Comparison of ENCODE assay signal across 17 cellular contexts in the genomic region with DNA sequence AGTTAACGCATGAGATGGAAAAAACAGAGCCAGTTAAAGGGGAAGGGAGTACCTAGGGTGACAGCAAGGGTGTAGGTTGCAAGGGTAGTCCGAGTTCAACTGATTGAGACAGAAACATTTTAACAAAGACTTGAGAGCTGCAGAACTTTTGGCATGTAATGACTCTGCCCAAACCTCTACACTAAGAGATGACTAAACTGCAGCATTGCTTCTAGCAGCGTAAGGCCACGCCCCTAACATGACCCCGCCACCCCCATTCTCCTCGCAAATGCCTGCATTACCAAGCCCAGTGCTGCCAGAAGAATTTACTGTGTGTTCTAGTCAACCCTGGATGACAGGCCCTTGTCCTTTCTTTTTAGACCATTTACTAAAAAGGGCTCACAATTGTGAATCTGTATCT. TPM values are rescaled to one million over a fixed set of nuclear protein-coding genes. Genes with fewer than 3 reads are reported as not detected.
DNase-seq lines count a peak whose midpoint lies in the region; ATAC-seq, FAIRE-seq and TF ChIP-seq lines count a peak whose summit lies in the region.
"Had no signal": no experiment of that assay in that cellular context is flagged by ENCODE, and none has a peak within 500 bp of the region (broad histone marks: within the 10 kb centered on the region; RNA-seq: fewer than 3 reads in every experiment).

No MANE protein-coding gene starts in this region.

- no peak overlapping the region for H3K4me3 Mint-ChIP-seq in stimulated activated naive CD8-positive, alpha-beta T cell treated with anti-CD3 and anti-CD28 coated beads, Interleukin-15, amount 100 ng/mL, for 72 hours
- no peak overlapping the region for H3K4me3 Mint-ChIP-seq in immature natural killer cell

- ATAC-seq in stimulated activated naive CD8-positive, alpha-beta T cell treated with anti-CD3 and anti-CD28 coated beads, Interleukin-15, Interleukin-2, amounts not matched to agents 100 U/mL and 50 U/mL, for 24 hours = peak; percentile 44
- no peak for ATAC-seq in stimulated activated naive CD8-positive, alpha-beta T cell treated with anti-CD3 and anti-CD28 coated beads, Interleukin-15, amount 100 ng/mL, for 72 hours
- ATAC-seq: activated CD4-positive, CD25-positive, alpha-beta regulatory T cell treated with anti-CD3 and anti-CD28 coated beads, Interleukin-2, amount 50 U/mL, for 24 hours had no signal

- H3K9me3 Mint-ChIP-seq in stimulated activated naive CD8-positive, alpha-beta T cell treated with anti-CD3 and anti-CD28 coated beads, Interleukin-15, amount 100 ng/mL, for 72 hours = no peaks in the 10 kb centered on the region
- no peaks in the 10 kb centered on the region for H3K9me3 Mint-ChIP-seq in immature natural killer cell

- H3K36me3 Mint-ChIP-seq in immature natural killer cell = no peaks in the 10 kb centered on the region

- FAIRE-seq in GM19239 (lab: Jason Lieb, UNC) = no peak
- FAIRE-seq: G401.6 had no signal

- H3K36me3 ChIP-seq in esophagus squamous epithelium = no peaks in the 10 kb centered on the region
- H3K36me3 ChIP-seq: BLaER1 treated with 17β-estradiol and CSF1 and Interleukin-3, amounts not matched to agents 10 nM and 100 nM; esophagus muscularis mucosa had no signal

- peak in 1 of 6 experiments; percentile 20 for TF ChIP-seq CTCF in esophagus squamous epithelium (IDR thresholded peaks at IDR 0.05)

- H3K4me3 ChIP-seq in esophagus squamous epithelium = no peak overlapping the region
- H3K4me3 ChIP-seq: BLaER1 treated with 17β-estradiol and CSF1 and Interleukin-3, amounts not matched to agents 10 nM and 100 nM; esophagus muscularis mucosa had no signal

- peaks cover 19 to 69% (median 21%) of the 10 kb centered on the region in 3 donors for H3K4me1 ChIP-seq in esophagus squamous epithelium

- no peak overlapping the region for H3K27ac Mint-ChIP-seq in stimulated activated naive CD8-positive, alpha-beta T cell treated with anti-CD3 and anti-CD28 coated beads, Interleukin-15, amount 100 ng/mL, for 72 hours
- H3K27ac Mint-ChIP-seq in immature natural killer cell = no peak overlapping the region

- H3K27me3 Mint-ChIP-seq in stimulated activated naive CD8-positive, alpha-beta T cell treated with anti-CD3 and anti-CD28 coated beads, Interleukin-15, amount 100 ng/mL, for 72 hours = peaks cover 16% of the 10 kb centered on the region
- H3K27me3 Mint-ChIP-seq in immature natural killer cell (ENCODE audit: low read depth in 3 of 3) = peaks cover 3 to 8% (median 7%) of the 10 kb centered on the region in 3 donors

- H3K27ac ChIP-seq in esophagus squamous epithelium = peak overlapping the region in 3 of 4 donors; percentile 54 to 65 (median 62)
- H3K27ac ChIP-seq: BLaER1 treated with 17β-estradiol and CSF1 and Interleukin-3, amounts not matched to agents 10 nM and 100 nM; esophagus muscularis mucosa had no signal

- no peaks in the 10 kb centered on the region for H3K4me1 Mint-ChIP-seq in stimulated activated naive CD8-positive, alpha-beta T cell treated with anti-CD3 and anti-CD28 coated beads, Interleukin-15, amount 100 ng/mL, for 72 hours
- H3K4me1 Mint-ChIP-seq in immature natural killer cell = no peaks in the 10 kb centered on the region

- peak in 1 of 4 donors; percentile 31 for TF ChIP-seq POLR2A in esophagus squamous epithelium (IDR thresholded peaks at IDR 0.05)

- no peaks in the 10 kb centered on the region for H3K9me3 ChIP-seq in esophagus squamous epithelium
- H3K9me3 ChIP-seq: esophagus muscularis mucosa had no signal

- no peak for DNase-seq in stimulated activated naive CD8-positive, alpha-beta T cell treated with anti-CD3 and anti-CD28 coated beads, Interleukin-15, Interleukin-2, amounts not matched to agents 100 U/mL and 50 U/mL, for 24 hours
- DNase-seq in stimulated activated naive CD8-positive, alpha-beta T cell treated with anti-CD3 and anti-CD28 coated beads, Interleukin-15, amount 100 ng/mL, for 72 hours = no peak
- DNase-seq in RKO (ENCODE audit: low spot score) (peak; percentile 62), esophagus squamous epithelium (lab: John Stamatoyannopoulos, UW) (no peak), stromal cell of bone marrow (ENCODE audit: low read depth) (peak; percentile 54), GM19239 (ENCODE audit: insufficient read length, low spot score) (no peak), immature natural killer cell (no peak), NCI-H2227 treated with DMSO at 0.1 percent for 48 hours (lab: John Stamatoyannopoulos, UW) (no peak)
- DNase-seq: activated gamma-delta T cell treated with Interleukin-2 at 50 U/mL for 16 hours; cerebellar nuclear complex; Karpas-422; NCI-H2107; stimulated activated CD4-positive, alpha-beta T cell treated with anti-CD3 and anti-CD28 coated beads, Interleukin-4, amount 100 ng/mL, for 1 hour had no signal

- H3K27me3 ChIP-seq in esophagus squamous epithelium = no peaks in the 10 kb centered on the region
- H3K27me3 ChIP-seq: BLaER1 treated with 17β-estradiol and CSF1 and Interleukin-3, amounts not matched to agents 10 nM and 100 nM had no signal

- intact Hi-C loops in esophagus squamous epithelium (cut with DNase I) = loop anchor here (10.0 kb wide), 2 partner anchors 95 to 635 kb away; no protein-coding TSS in a partner anchor

- WGBS in esophagus squamous epithelium, 2 donors = 37 to 44% methylated on average over 6 of the region's 6 CpGs

RNA-seq across cellular contexts. Expression of gene HINT3, which starts 6.3 kb away (rescaled TPM):
- 10 to 100 TPM; 15.4 to 22.5 (median 20.7) TPM for total RNA-seq in esophagus squamous epithelium
- polyA plus RNA-seq in immature natural killer cell = 10 to 100 TPM in 1 of 3 donors, 1 to 10 TPM in 2; 3.7 to 10.3 (median 6.6) TPM

RNA-seq across cellular contexts. Expression of gene TRMT11, which starts 36.0 kb away (rescaled TPM):
- total RNA-seq in esophagus squamous epithelium = 10 to 100 TPM in 3 of 4 donors, 1 to 10 TPM in 1; 7.8 to 23.3 (median 17.2) TPM
- 1 to 10 TPM; 3.0 to 6.0 (median 4.2) TPM for polyA plus RNA-seq in immature natural killer cell

Comparison
In these comparisons a context has a peak if more than half of its experiments do, and no peak if none do; other contexts are left out.
1. DNase-seq: peak in RKO (single experiment) and stromal cell of bone marrow (single experiment); none in stimulated activated naive CD8-positive, alpha-beta T cell treated with anti-CD3 and anti-CD28 coated beads, Interleukin-15, Interleukin-2, amounts not matched to agents 100 U/mL and 50 U/mL, for 24 hours (single experiment), stimulated activated naive CD8-positive, alpha-beta T cell treated with anti-CD3 and anti-CD28 coated beads, Interleukin-15, amount 100 ng/mL, for 72 hours (0 of 2), esophagus squamous epithelium (single experiment), GM19239 (single experiment), immature natural killer cell (0 of 3) and NCI-H2227 treated with DMSO at 0.1 percent for 48 hours (single experiment).